Comparison of ENCODE assay signal across 20 cellular contexts in genomic region chr1:68378296-68379084, GRCh38.
DNase-seq lines count a peak whose midpoint lies in the region; ATAC-seq and TF ChIP-seq lines count a peak whose summit lies in the region.
"Had no signal": no experiment of that assay in that cellular context is flagged by ENCODE, and none has a peak within 500 bp of the region (broad histone marks: within the 10 kb centered on the region; RNA-seq: fewer than 3 reads in every experiment).

No MANE protein-coding gene starts in this region.

- H3K4me1 Mint-ChIP-seq in stimulated activated effector memory CD8-positive, alpha-beta T cell treated with anti-CD3 and anti-CD28 coated beads, Interleukin-12 subunit alpha, Interleukin-12 subunit beta, amount 100 ng/mL, for 72 hours: no peaks in the 10 kb centered on the region
- H3K4me1 Mint-ChIP-seq: activated CD4-positive, alpha-beta T cell treated with anti-CD3 and anti-CD28 coated beads, Interleukin-2, amount 10 ng/mL, durations not matched to agents 24 days and 14 days; stimulated activated naive CD8-positive, alpha-beta T cell treated with anti-CD3 and anti-CD28 coated beads, Interleukin-15, amount 100 ng/mL, for 72 hours had no signal

- no peak for TF ChIP-seq CTCF in astrocyte of the spinal cord (IDR thresholded peaks at IDR 0.05; ENCODE audit: low read depth, low read length)

- DNase-seq in AG08395 (ENCODE audit: low spot score): peak; percentile 48
- peak; percentile 74 for DNase-seq in LHCN-M2 (ENCODE audit: low read depth)
- peak; percentile 40 for DNase-seq in astrocyte of the spinal cord (ENCODE audit: low read depth, low spot score)
- DNase-seq in hepatic stellate cell (ENCODE audit: low spot score): peak; percentile 19
- DNase-seq in activated gamma-delta T cell treated with Interleukin-2 at 50 U/mL for 16 hours: no peak
- no peak for DNase-seq in Ammon's horn (ENCODE audit: low spot score)
- no peak for DNase-seq in stimulated activated effector memory CD8-positive, alpha-beta T cell treated with anti-CD3 and anti-CD28 coated beads, Interleukin-12 subunit alpha, Interleukin-12 subunit beta, amount 100 ng/mL, for 72 hours (ENCODE audit: low spot score in 2 of 2)
- DNase-seq: activated CD4-positive, alpha-beta T cell treated with anti-CD3 and anti-CD28 coated beads, Interleukin-2, amount 10 ng/mL, durations not matched to agents 24 days and 14 days; activated T-cell treated with anti-CD3 and anti-CD28 coated beads, Interleukin-2, amount 50 U/mL, for 48 hours; adrenal gland; AML-193; gastrocnemius medialis; Kasumi-1; NCI-H187 treated with DMSO at 0.1 percent for 48 hours; NCI-H748 treated with DMSO at 0.1 percent for 48 hours; stimulated activated naive CD8-positive, alpha-beta T cell treated with anti-CD3 and anti-CD28 coated beads, Interleukin-15, amount 100 ng/mL, for 72 hours had no signal

- H3K4me3 ChIP-seq in astrocyte of the spinal cord (ENCODE audit: low read depth, low read length): no peak overlapping the region
- H3K4me3 ChIP-seq: adrenal gland, coronary artery, gastrocnemius medialis had no signal

- peaks cover 2% of the 10 kb centered on the region for H3K9me3 Mint-ChIP-seq in stimulated activated effector memory CD8-positive, alpha-beta T cell treated with anti-CD3 and anti-CD28 coated beads, Interleukin-12 subunit alpha, Interleukin-12 subunit beta, amount 100 ng/mL, for 72 hours
- H3K9me3 Mint-ChIP-seq: activated CD4-positive, alpha-beta T cell treated with anti-CD3 and anti-CD28 coated beads, Interleukin-2, amount 10 ng/mL, durations not matched to agents 24 days and 14 days; T-helper 2 cell treated with Interferon-gamma antibody and Interleukin-4, amounts not matched to agents 5 μg/mL and 100 μg/mL, for 36 hours had no signal

- H3K27ac Mint-ChIP-seq in stimulated activated effector memory CD8-positive, alpha-beta T cell treated with anti-CD3 and anti-CD28 coated beads, Interleukin-12 subunit alpha, Interleukin-12 subunit beta, amount 100 ng/mL, for 72 hours: no peak overlapping the region
- H3K27ac Mint-ChIP-seq: activated CD4-positive, alpha-beta T cell treated with anti-CD3 and anti-CD28 coated beads, Interleukin-2, amount 10 ng/mL, durations not matched to agents 24 days and 14 days; stimulated activated naive CD8-positive, alpha-beta T cell treated with anti-CD3 and anti-CD28 coated beads, Interleukin-15, amount 100 ng/mL, for 72 hours; T-helper 2 cell treated with Interferon-gamma antibody and Interleukin-4, amounts not matched to agents 5 μg/mL and 100 μg/mL, for 36 hours had no signal

- ATAC-seq in stimulated activated effector memory CD8-positive, alpha-beta T cell treated with anti-CD3 and anti-CD28 coated beads, Interleukin-12 subunit alpha, Interleukin-12 subunit beta, amount 100 ng/mL, for 72 hours: no peak
- ATAC-seq in HG02981 (IDR thresholded peaks at IDR 0.05; ENCODE audit: unreplicated experiment): no peak
- ATAC-seq: gastrocnemius medialis; Right ventricle myocardium inferior; stimulated activated naive CD8-positive, alpha-beta T cell treated with anti-CD3 and anti-CD28 coated beads, Interleukin-15, amount 100 ng/mL, for 72 hours had no signal

- H3K36me3 Mint-ChIP-seq in stimulated activated effector memory CD8-positive, alpha-beta T cell treated with anti-CD3 and anti-CD28 coated beads, Interleukin-12 subunit alpha, Interleukin-12 subunit beta, amount 100 ng/mL, for 72 hours: no peaks in the 10 kb centered on the region

- in situ Hi-C loops in astrocyte of the spinal cord (cut with HindIII; ENCODE audit: low sequenced_read_pairs): no loop called here

- no peak overlapping the region for H3K4me3 Mint-ChIP-seq in stimulated activated effector memory CD8-positive, alpha-beta T cell treated with anti-CD3 and anti-CD28 coated beads, Interleukin-12 subunit alpha, Interleukin-12 subunit beta, amount 100 ng/mL, for 72 hours
- H3K4me3 Mint-ChIP-seq: activated CD4-positive, alpha-beta T cell treated with anti-CD3 and anti-CD28 coated beads, Interleukin-2, amount 10 ng/mL, durations not matched to agents 24 days and 14 days; stimulated activated naive CD8-positive, alpha-beta T cell treated with anti-CD3 and anti-CD28 coated beads, Interleukin-15, amount 100 ng/mL, for 72 hours; T-helper 2 cell treated with Interferon-gamma antibody and Interleukin-4, amounts not matched to agents 5 μg/mL and 100 μg/mL, for 36 hours had no signal

Comparison
In these comparisons a context has a peak if more than half of its experiments do, and no peak if none do; other contexts are left out.
1. DNase-seq: peak in AG08395 (single experiment), LHCN-M2 (single experiment), astrocyte of the spinal cord (single experiment) and hepatic stellate cell (single experiment); none in activated gamma-delta T cell treated with Interleukin-2 at 50 U/mL for 16 hours (single experiment), Ammon's horn (single experiment) and stimulated activated effector memory CD8-positive, alpha-beta T cell treated with anti-CD3 and anti-CD28 coated beads, Interleukin-12 subunit alpha, Interleukin-12 subunit beta, amount 100 ng/mL, for 72 hours (0 of 2).